Comparison of ENCODE assay signal across 24 cellular contexts in the genomic region with DNA sequence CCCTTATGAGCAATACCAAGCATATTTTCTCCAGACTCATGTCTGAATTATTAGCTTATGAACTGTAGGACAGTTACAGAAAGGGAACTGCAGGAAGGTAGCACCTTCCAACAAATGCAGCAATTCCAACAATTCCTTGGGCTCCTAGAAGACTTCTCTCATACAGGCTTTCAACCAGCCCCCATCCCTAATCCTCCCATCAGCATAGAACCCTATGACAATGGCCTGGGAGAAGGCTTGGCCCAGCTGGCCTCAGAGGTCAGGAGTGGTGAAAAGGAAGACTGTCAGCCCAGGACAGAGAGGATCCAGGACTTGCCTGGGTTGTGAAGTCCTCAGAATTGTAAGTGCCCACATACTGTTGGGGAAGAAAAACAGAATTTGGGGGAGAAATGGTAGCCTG.
"Had no signal": no experiment of that assay in that cellular context is flagged by ENCODE, and none has a peak within 500 bp of the region (broad histone marks: within the 10 kb centered on the region; RNA-seq: fewer than 3 reads in every experiment).

No MANE protein-coding gene starts in this region.

- H3K9me3 Mint-ChIP-seq: activated CD8-positive, alpha-beta T cell treated with anti-CD3 and anti-CD28 coated beads for 36 hours; activated naive CD4-positive, alpha-beta T cell treated with anti-CD3 and anti-CD28 coated beads, Interleukin-2, amount 50 U/mL, for 24 hours; activated naive CD8-positive, alpha-beta T cell treated with anti-CD3 and anti-CD28 coated beads, Interleukin-2, amount 50 U/mL, for 24 hours; activated T-cell treated with anti-CD3 and anti-CD28 coated beads, Interleukin-2, amount 50 U/mL, for 4 hours; activated T-helper 2 cell treated with anti-CD3 and anti-CD28 coated beads, Interferon-gamma antibody, Interleukin-2, Interleukin-4, amounts not matched to agents 10 μg/mL and 5 μg/mL and 100 μg/mL, durations not matched to agents 14 hours and 24 hours and 36 hours; nephron progenitor cell; stimulated activated memory B cell treated with anti-CD40 and anti-IgM and Interleukin-4, amounts not matched to agents 10 μg/mL and 1 μg/mL and 100 μg/mL, for 72 hours; T-helper 1 cell treated with Interleukin-12 subunit alpha and Interleukin-12 subunit beta and Interleukin-4 antibody, amounts not matched to agents 30 μg/mL and 1 μg/mL, for 36 hours had no signal

- DNase-seq: activated CD4-positive, alpha-beta T cell treated with anti-CD3 and anti-CD28 coated beads for 1 hour; activated CD4-positive, alpha-beta T cell treated with anti-CD3 and anti-CD28 coated beads, Interleukin-2, amount 50 U/mL, for 1 hour; activated CD8-positive, alpha-beta T cell treated with anti-CD3 and anti-CD28 coated beads for 36 hours; activated naive CD8-positive, alpha-beta T cell treated with anti-CD3 and anti-CD28 coated beads, Interleukin-2, amount 50 U/mL, for 24 hours; activated T-cell treated with anti-CD3 and anti-CD28 coated beads, Interleukin-2, amount 50 U/mL, for 4 hours; amygdala; esophagus squamous epithelium; left ventricle myocardium inferior; mucosa of descending colon; nephron progenitor cell; pancreas; sigmoid colon; stimulated activated CD4-positive, alpha-beta T cell treated with anti-CD3 and anti-CD28 coated beads, Interleukin-1b, Interleukin-23, amount 100 ng/mL, for 48 hours; stimulated activated CD4-positive, alpha-beta T cell treated with anti-CD3 and anti-CD28 coated beads, Interleukin-4, amount 100 ng/mL, for 4 hours; stimulated activated CD8-positive, alpha-beta memory T cell treated with anti-CD3 and anti-CD28 coated beads, Interleukin-4, amount 100 ng/mL, for 48 hours; T1000 had no signal

- H3K36me3 ChIP-seq: esophagus squamous epithelium, left ventricle myocardium inferior, pancreas, prostate gland, sigmoid colon had no signal

- H3K4me3 Mint-ChIP-seq: activated CD8-positive, alpha-beta T cell treated with anti-CD3 and anti-CD28 coated beads for 36 hours; activated naive CD4-positive, alpha-beta T cell treated with anti-CD3 and anti-CD28 coated beads, Interleukin-2, amount 50 U/mL, for 24 hours; activated naive CD8-positive, alpha-beta T cell treated with anti-CD3 and anti-CD28 coated beads, Interleukin-2, amount 50 U/mL, for 24 hours; activated T-cell treated with anti-CD3 and anti-CD28 coated beads, Interleukin-2, amount 50 U/mL, for 4 hours; nephron progenitor cell; stimulated activated memory B cell treated with anti-CD40 and anti-IgM and Interleukin-4, amounts not matched to agents 10 μg/mL and 1 μg/mL and 100 μg/mL, for 72 hours; T-helper 1 cell treated with Interleukin-12 subunit alpha and Interleukin-12 subunit beta and Interleukin-4 antibody, amounts not matched to agents 30 μg/mL and 1 μg/mL, for 36 hours had no signal

- H3K4me2 ChIP-seq: smooth muscle cell had no signal

- H3K27ac ChIP-seq: esophagus squamous epithelium, left ventricle myocardium inferior, pancreas, prostate gland, sigmoid colon, tibial nerve had no signal

- H3K9me3 ChIP-seq: esophagus squamous epithelium, left ventricle myocardium inferior, mucosa of descending colon, pancreas, prostate gland, sigmoid colon, tibial nerve had no signal

- H3K4me3 ChIP-seq: esophagus squamous epithelium, left ventricle myocardium inferior, lung, mucosa of descending colon, pancreas, prostate gland, sigmoid colon, smooth muscle cell, tibial nerve had no signal

- H3K27me3 ChIP-seq: esophagus squamous epithelium, pancreas, sigmoid colon, tibial nerve had no signal

- ATAC-seq: activated CD8-positive, alpha-beta T cell treated with anti-CD3 and anti-CD28 coated beads for 36 hours; activated naive CD8-positive, alpha-beta T cell treated with anti-CD3 and anti-CD28 coated beads, Interleukin-2, amount 50 U/mL, for 24 hours; activated T-cell treated with anti-CD3 and anti-CD28 coated beads, Interleukin-2, amount 50 U/mL, for 4 hours; pancreas; stimulated activated memory B cell treated with anti-CD40 and anti-IgM and Interleukin-4, amounts not matched to agents 10 μg/mL and 1 μg/mL and 100 μg/mL, for 72 hours had no signal

- H3K27ac Mint-ChIP-seq: activated CD8-positive, alpha-beta T cell treated with anti-CD3 and anti-CD28 coated beads for 36 hours; activated naive CD4-positive, alpha-beta T cell treated with anti-CD3 and anti-CD28 coated beads, Interleukin-2, amount 50 U/mL, for 24 hours; activated naive CD8-positive, alpha-beta T cell treated with anti-CD3 and anti-CD28 coated beads, Interleukin-2, amount 50 U/mL, for 24 hours; activated T-helper 2 cell treated with anti-CD3 and anti-CD28 coated beads, Interferon-gamma antibody, Interleukin-2, Interleukin-4, amounts not matched to agents 10 μg/mL and 5 μg/mL and 100 μg/mL, durations not matched to agents 14 hours and 24 hours and 36 hours; nephron progenitor cell; stimulated activated memory B cell treated with anti-CD40 and anti-IgM and Interleukin-4, amounts not matched to agents 10 μg/mL and 1 μg/mL and 100 μg/mL, for 72 hours; T-helper 1 cell treated with Interleukin-12 subunit alpha and Interleukin-12 subunit beta and Interleukin-4 antibody, amounts not matched to agents 30 μg/mL and 1 μg/mL, for 36 hours had no signal

- H3K27me3 Mint-ChIP-seq: activated CD8-positive, alpha-beta T cell treated with anti-CD3 and anti-CD28 coated beads for 36 hours; activated naive CD4-positive, alpha-beta T cell treated with anti-CD3 and anti-CD28 coated beads, Interleukin-2, amount 50 U/mL, for 24 hours; activated naive CD8-positive, alpha-beta T cell treated with anti-CD3 and anti-CD28 coated beads, Interleukin-2, amount 50 U/mL, for 24 hours; stimulated activated memory B cell treated with anti-CD40 and anti-IgM and Interleukin-4, amounts not matched to agents 10 μg/mL and 1 μg/mL and 100 μg/mL, for 72 hours had no signal

- H3K4me1 ChIP-seq: prostate gland had no signal
